Comparison of ENCODE assay signal across 8 cellular contexts in the genomic region with DNA sequence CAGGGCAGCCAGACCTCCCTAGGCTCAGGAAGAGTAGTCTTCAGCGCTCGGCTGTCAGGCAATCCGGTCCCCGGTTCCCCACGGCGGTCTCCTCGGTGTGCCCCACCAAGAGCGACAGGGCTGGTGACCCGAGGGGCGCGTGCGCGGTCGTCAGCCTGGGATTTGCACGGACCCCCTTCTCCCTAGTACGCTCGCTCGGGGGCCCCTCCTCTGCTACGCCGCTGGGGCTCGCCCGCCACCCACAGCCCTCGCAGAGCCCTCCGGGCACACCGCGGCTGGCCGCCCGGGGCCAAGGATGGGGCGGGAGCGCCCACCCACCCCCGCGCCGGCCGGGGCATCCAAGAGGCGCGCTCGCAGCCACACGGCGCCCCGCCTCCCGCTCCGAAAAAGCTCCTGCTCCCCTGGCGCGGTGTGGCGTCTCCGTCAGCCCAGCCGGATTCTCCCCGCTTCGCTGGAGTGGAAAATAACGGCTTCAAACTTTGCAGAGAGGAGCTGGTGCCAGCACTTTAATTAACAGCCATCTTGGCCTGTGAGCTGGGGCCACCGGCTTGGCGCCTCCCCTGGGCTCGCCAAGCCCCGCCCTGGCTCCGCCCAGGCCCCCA. TPM values are rescaled to one million over a fixed set of nuclear protein-coding genes. Genes with fewer than 3 reads are reported as not detected.
DNase-seq lines count a peak whose midpoint lies in the region; ATAC-seq and TF ChIP-seq lines count a peak whose summit lies in the region.

No MANE protein-coding gene starts in this region.

- TF ChIP-seq CTCF in WI38 (IDR thresholded peaks at IDR 0.05; ENCODE audit: low read depth, low read length), result no peak
- TF ChIP-seq CTCF in fibroblast of the aortic adventitia (IDR thresholded peaks at IDR 0.05; ENCODE audit: insufficient read depth, low read length), result no peak

- H3K9me3 ChIP-seq in trophoblast cell (ENCODE audit: insufficient read depth, low read depth, low read length), result peaks cover 10% of the 10 kb centered on the region

- no peak overlapping the region for H2BK120ac ChIP-seq in trophoblast cell (ENCODE audit: insufficient read depth, low read length, poor library complexity)

- H3K4me2 ChIP-seq in trophoblast cell (ENCODE audit: low read length), result peak overlapping the region; percentile 49

- H3K4me3 ChIP-seq in WI38 (ENCODE audit: low read depth, low read length) (peak overlapping the region; percentile 53), fibroblast of the aortic adventitia (ENCODE audit: low read depth, low read length) (peak overlapping the region; percentile 56), trophoblast cell (ENCODE audit: low read depth, low read length) (peak overlapping the region; percentile 18)

- no peak for DNase-seq in Right ventricle myocardium inferior (ENCODE audit: missing footprints)
- DNase-seq in cardiac septum (ENCODE audit: low spot score), result no peak
- no peak for DNase-seq in fibroblast of the aortic adventitia (ENCODE audit: low read depth)
- peak in 1 of 2 donors; percentile 32 for DNase-seq in trophoblast cell
- DNase-seq in mesenteric fat pad (ENCODE audit: low spot score), result no peak

- H3K79me1 ChIP-seq in trophoblast cell (ENCODE audit: low read length), result no peaks in the 10 kb centered on the region

- H3K79me2 ChIP-seq in trophoblast cell (ENCODE audit: control insufficient read depth, insufficient read depth, low read length, poor library complexity), result no peaks in the 10 kb centered on the region

- no peak overlapping the region for H3K27ac ChIP-seq in trophoblast cell (ENCODE audit: low read depth, low read length)

- H2BK5ac ChIP-seq in trophoblast cell (ENCODE audit: low read depth, low read length, poor library complexity), result no peak overlapping the region

- H2BK12ac ChIP-seq in trophoblast cell (ENCODE audit: low read length), result no peak overlapping the region

- no peak overlapping the region for H3K14ac ChIP-seq in trophoblast cell (ENCODE audit: low read length)

- no peak overlapping the region for H4K8ac ChIP-seq in trophoblast cell (ENCODE audit: low read depth, low read length)

- peaks cover 10 to 18% of the 10 kb centered on the region in 2 experiments for H3K4me1 ChIP-seq in trophoblast cell (ENCODE audit: control insufficient read depth in 1 of 2, insufficient read depth in 2 of 2, low read length in 2 of 2)

- no peak overlapping the region for H3K9ac ChIP-seq in trophoblast cell (ENCODE audit: low read length)

- no CpG with 5 or more reads among the region's 55 CpGs for WGBS in trophoblast cell (ENCODE audit: extremely low coverage, insufficient coverage, insufficient read length)

- H3K36me3 ChIP-seq in trophoblast cell (ENCODE audit: control insufficient read depth in 1 of 2, insufficient read depth in 2 of 2, low read length in 2 of 2), result no peaks in the 10 kb centered on the region

- peaks cover 64% of the 10 kb centered on the region for H3K27me3 ChIP-seq in trophoblast cell (ENCODE audit: insufficient read depth, low read length)

- no peak overlapping the region for H4K12ac ChIP-seq in trophoblast cell (ENCODE audit: low read depth, low read length)

- no peak overlapping the region for H4K91ac ChIP-seq in trophoblast cell (ENCODE audit: low read depth, low read length)

- no peak overlapping the region for H2AFZ ChIP-seq in trophoblast cell (ENCODE audit: insufficient read depth, low read length, poor library complexity)

- H3K23ac ChIP-seq in trophoblast cell (ENCODE audit: low read length), result no peak overlapping the region

- ATAC-seq in Right ventricle myocardium inferior, result peak; percentile 24
- ATAC-seq in HG03521 (IDR thresholded peaks at IDR 0.05; ENCODE audit: unreplicated experiment), result no peak
- ATAC-seq in GM18861 (IDR thresholded peaks at IDR 0.05; ENCODE audit: unreplicated experiment), result no peak

- no peak overlapping the region for H3K18ac ChIP-seq in trophoblast cell (ENCODE audit: low read length)

- no peak overlapping the region for H2AK5ac ChIP-seq in trophoblast cell (ENCODE audit: low read length)

- intact Hi-C loops in Right ventricle myocardium inferior (cut with DNase I) (no loop called here), cardiac septum (cut with DNase I) (no loop called here)

- no peak overlapping the region for H3K4ac ChIP-seq in trophoblast cell (ENCODE audit: low read depth, low read length)

RNA-seq across cellular contexts. Expression of gene C1QL1, which starts 2.1 kb away (rescaled TPM):
- 11.3 TPM for total RNA-seq in Right ventricle myocardium inferior
- 0.97 TPM for total RNA-seq in cardiac septum
- 0.09 TPM in 1 of 2 replicates, not detected in the other for total RNA-seq in fibroblast of the aortic adventitia (ENCODE audit: low replicate concordance)
- polyA plus RNA-seq in trophoblast cell (2013), result 0.35 and 0.37 TPM in 2 replicates
- total RNA-seq in mesenteric fat pad, result not detected

RNA-seq across cellular contexts. Expression of gene KIF18B, which starts 22.7 kb away (rescaled TPM):
- total RNA-seq in Right ventricle myocardium inferior (2.5 TPM), cardiac septum (0.13 TPM), fibroblast of the aortic adventitia (ENCODE audit: low replicate concordance) (0.08 and 10.8 TPM in 2 replicates), mesenteric fat pad (not detected)
- 11.4 and 12.1 TPM in 2 replicates for polyA plus RNA-seq in trophoblast cell (2013)

RNA-seq across cellular contexts. Expression of gene GFAP, which starts 54.9 kb away (rescaled TPM):
- total RNA-seq in Right ventricle myocardium inferior (3.7 TPM), cardiac septum (7.0 TPM), fibroblast of the aortic adventitia (ENCODE audit: low replicate concordance) (not detected in 2 replicates), mesenteric fat pad (1.3 TPM)
- polyA plus RNA-seq in trophoblast cell (2013), result 0.04 TPM in 1 of 2 replicates, not detected in the other
